Comparison of ENCODE assay signal across 1 cellular context in the genomic region with DNA sequence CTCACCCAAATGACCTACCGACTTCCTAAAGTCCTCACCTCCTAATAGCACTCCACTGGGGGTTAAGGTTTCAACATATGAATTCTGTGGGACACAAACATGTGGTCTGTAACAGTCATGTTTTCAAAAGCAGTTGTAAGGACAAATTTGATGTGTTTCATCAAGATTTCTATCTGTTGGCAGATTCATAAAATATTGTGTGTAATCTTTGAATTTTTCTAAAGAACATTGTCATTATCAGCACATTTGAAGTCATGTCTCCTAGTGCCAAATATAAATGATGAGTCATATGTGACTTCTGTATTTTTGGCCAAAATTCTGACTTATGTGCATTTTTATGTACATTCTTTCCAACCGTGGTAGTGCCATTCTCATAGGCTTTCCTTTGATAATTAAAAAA.
TF ChIP-seq lines count a peak whose summit lies in the region.

No MANE protein-coding gene starts in this region.

TF ChIP-seq in K562, 482 proteins besides CTCF, POLR2A, EP300 and RAD21:
- TF ChIP-seq KLF1 (tag; IDR thresholded peaks at IDR 0.05) = no peak
- no peak for TF ChIP-seq ZNF384 (IDR thresholded peaks at IDR 0.05; ENCODE audit: low read depth, low read length)
- TF ChIP-seq SMARCC2 (IDR thresholded peaks at IDR 0.05; ENCODE audit: low read depth) = no peak
- peak; percentile 34 for TF ChIP-seq MAFG (tag; conservative IDR thresholded peaks at IDR 0.05)
- TF ChIP-seq MEIS2 (IDR thresholded peaks at IDR 0.05; ENCODE audit: partially characterized antibody) = no peak
- TF ChIP-seq, protein P1, sequence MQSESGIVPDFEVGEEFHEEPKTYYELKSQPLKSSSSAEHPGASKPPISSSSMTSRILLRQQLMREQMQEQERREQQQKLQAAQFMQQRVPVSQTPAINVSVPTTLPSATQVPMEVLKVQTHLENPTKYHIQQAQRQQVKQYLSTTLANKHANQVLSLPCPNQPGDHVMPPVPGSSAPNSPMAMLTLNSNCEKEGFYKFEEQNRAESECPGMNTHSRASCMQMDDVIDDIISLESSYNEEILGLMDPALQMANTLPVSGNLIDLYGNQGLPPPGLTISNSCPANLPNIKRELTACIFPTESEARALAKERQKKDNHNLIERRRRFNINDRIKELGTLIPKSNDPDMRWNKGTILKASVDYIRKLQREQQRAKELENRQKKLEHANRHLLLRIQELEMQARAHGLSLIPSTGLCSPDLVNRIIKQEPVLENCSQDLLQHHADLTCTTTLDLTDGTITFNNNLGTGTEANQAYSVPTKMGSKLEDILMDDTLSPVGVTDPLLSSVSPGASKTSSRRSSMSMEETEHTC (IDR thresholded peaks at IDR 0.05) = no peak
- TF ChIP-seq, protein P2, sequence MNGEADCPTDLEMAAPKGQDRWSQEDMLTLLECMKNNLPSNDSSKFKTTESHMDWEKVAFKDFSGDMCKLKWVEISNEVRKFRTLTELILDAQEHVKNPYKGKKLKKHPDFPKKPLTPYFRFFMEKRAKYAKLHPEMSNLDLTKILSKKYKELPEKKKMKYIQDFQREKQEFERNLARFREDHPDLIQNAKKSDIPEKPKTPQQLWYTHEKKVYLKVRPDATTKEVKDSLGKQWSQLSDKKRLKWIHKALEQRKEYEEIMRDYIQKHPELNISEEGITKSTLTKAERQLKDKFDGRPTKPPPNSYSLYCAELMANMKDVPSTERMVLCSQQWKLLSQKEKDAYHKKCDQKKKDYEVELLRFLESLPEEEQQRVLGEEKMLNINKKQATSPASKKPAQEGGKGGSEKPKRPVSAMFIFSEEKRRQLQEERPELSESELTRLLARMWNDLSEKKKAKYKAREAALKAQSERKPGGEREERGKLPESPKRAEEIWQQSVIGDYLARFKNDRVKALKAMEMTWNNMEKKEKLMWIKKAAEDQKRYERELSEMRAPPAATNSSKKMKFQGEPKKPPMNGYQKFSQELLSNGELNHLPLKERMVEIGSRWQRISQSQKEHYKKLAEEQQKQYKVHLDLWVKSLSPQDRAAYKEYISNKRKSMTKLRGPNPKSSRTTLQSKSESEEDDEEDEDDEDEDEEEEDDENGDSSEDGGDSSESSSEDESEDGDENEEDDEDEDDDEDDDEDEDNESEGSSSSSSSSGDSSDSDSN (IDR thresholded peaks at IDR 0.05; ENCODE audit: borderline replicate concordance in 1 of 2, low read depth in 2 of 2, low read length in 2 of 2) = no peak
- TF ChIP-seq, protein P3, sequence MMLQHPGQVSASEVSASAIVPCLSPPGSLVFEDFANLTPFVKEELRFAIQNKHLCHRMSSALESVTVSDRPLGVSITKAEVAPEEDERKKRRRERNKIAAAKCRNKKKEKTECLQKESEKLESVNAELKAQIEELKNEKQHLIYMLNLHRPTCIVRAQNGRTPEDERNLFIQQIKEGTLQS (IDR thresholded peaks at IDR 0.05) = peak; percentile 27; the same call in 1 of the 2 replicates
- TF ChIP-seq, protein P3 (CRISPR knock-in tag; conservative IDR thresholded peaks at IDR 0.05) = no peak
- no peak for TF ChIP-seq ZKSCAN3 (CRISPR knock-in tag; IDR thresholded peaks at IDR 0.05)
- TF ChIP-seq ZNF316 (IDR thresholded peaks at IDR 0.05) = peak; percentile 68
- TF ChIP-seq, protein P4, sequence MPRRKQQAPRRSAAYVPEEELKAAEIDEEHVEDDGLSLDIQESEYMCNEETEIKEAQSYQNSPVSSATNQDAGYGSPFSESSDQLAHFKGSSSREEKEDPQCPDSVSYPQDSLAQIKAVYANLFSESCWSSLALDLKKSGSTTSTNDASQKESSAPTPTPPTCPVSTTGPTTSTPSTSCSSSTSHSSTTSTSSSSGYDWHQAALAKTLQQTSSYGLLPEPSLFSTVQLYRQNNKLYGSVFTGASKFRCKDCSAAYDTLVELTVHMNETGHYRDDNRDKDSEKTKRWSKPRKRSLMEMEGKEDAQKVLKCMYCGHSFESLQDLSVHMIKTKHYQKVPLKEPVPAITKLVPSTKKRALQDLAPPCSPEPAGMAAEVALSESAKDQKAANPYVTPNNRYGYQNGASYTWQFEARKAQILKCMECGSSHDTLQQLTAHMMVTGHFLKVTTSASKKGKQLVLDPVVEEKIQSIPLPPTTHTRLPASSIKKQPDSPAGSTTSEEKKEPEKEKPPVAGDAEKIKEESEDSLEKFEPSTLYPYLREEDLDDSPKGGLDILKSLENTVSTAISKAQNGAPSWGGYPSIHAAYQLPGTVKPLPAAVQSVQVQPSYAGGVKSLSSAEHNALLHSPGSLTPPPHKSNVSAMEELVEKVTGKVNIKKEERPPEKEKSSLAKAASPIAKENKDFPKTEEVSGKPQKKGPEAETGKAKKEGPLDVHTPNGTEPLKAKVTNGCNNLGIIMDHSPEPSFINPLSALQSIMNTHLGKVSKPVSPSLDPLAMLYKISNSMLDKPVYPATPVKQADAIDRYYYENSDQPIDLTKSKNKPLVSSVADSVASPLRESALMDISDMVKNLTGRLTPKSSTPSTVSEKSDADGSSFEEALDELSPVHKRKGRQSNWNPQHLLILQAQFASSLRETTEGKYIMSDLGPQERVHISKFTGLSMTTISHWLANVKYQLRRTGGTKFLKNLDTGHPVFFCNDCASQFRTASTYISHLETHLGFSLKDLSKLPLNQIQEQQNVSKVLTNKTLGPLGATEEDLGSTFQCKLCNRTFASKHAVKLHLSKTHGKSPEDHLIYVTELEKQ (CRISPR knock-in tag; IDR thresholded peaks at IDR 0.05) = no peak
- no peak for TF ChIP-seq SMC3 (conservative IDR thresholded peaks at IDR 0.05; ENCODE audit: insufficient read depth, low read depth, low read length)
